Comparison of ENCODE assay signal across 22 cellular contexts in genomic region chr5:101346447-101346846, GRCh38.
"Had no signal": no experiment of that assay in that cellular context is flagged by ENCODE, and none has a peak within 500 bp of the region (broad histone marks: within the 10 kb centered on the region; RNA-seq: fewer than 3 reads in every experiment).

No MANE protein-coding gene starts in this region.

- H3K36me3 Mint-ChIP-seq: brain had no signal

- H3K4me1 Mint-ChIP-seq: activated CD4-positive, alpha-beta memory T cell treated with anti-CD3 and anti-CD28 coated beads, Interleukin-2, amount 10 ng/mL, durations not matched to agents 7 days and 5 days; activated CD4-positive, alpha-beta T cell treated with anti-CD3 and anti-CD28 coated beads for 36 hours; activated T-helper 17 cell treated with anti-CD3 and anti-CD28 coated beads, Interleukin-2, amount 50 U/mL, for 72 hours; brain had no signal

- H3K36me3 ChIP-seq: cardiac muscle cell had no signal

- H3K4me3 ChIP-seq: cardiac muscle cell had no signal

- H3K27ac Mint-ChIP-seq: activated CD4-positive, alpha-beta memory T cell treated with anti-CD3 and anti-CD28 coated beads, Interleukin-2, amount 10 ng/mL, durations not matched to agents 7 days and 5 days; activated CD4-positive, alpha-beta T cell treated with anti-CD3 and anti-CD28 coated beads for 36 hours; activated naive CD4-positive, alpha-beta T cell treated with anti-CD3 and anti-CD28 coated beads for 36 hours; activated naive CD8-positive, alpha-beta T cell; activated T-helper 17 cell treated with anti-CD3 and anti-CD28 coated beads, Interleukin-2, amount 50 U/mL, for 72 hours; brain had no signal

- H3K27me3 Mint-ChIP-seq: activated CD4-positive, alpha-beta memory T cell treated with anti-CD3 and anti-CD28 coated beads, Interleukin-2, amount 10 ng/mL, durations not matched to agents 7 days and 5 days; brain had no signal

- FAIRE-seq: astrocyte had no signal

- ATAC-seq: activated CD4-positive, alpha-beta T cell treated with anti-CD3 and anti-CD28 coated beads for 36 hours; activated T-helper 17 cell treated with anti-CD3 and anti-CD28 coated beads, Interleukin-2, amount 50 U/mL, for 72 hours; Right ventricle myocardium inferior had no signal

- H3K4me3 Mint-ChIP-seq: activated CD4-positive, alpha-beta memory T cell treated with anti-CD3 and anti-CD28 coated beads, Interleukin-2, amount 10 ng/mL, durations not matched to agents 7 days and 5 days; activated CD4-positive, alpha-beta T cell treated with anti-CD3 and anti-CD28 coated beads for 36 hours; activated naive CD4-positive, alpha-beta T cell treated with anti-CD3 and anti-CD28 coated beads for 36 hours; activated naive CD8-positive, alpha-beta T cell; activated T-helper 17 cell treated with anti-CD3 and anti-CD28 coated beads, Interleukin-2, amount 50 U/mL, for 72 hours; brain had no signal

- DNase-seq: activated CD4-positive, alpha-beta memory T cell treated with anti-CD3 and anti-CD28 coated beads, Interleukin-2, amount 10 ng/mL, durations not matched to agents 7 days and 5 days; activated CD4-positive, alpha-beta T cell treated with anti-CD3 and anti-CD28 coated beads for 36 hours; activated CD4-positive, alpha-beta T cell treated with anti-CD3 and anti-CD28 coated beads, Interleukin-2, amount 50 U/mL, for 1 hour; activated gamma-delta T cell; activated naive CD4-positive, alpha-beta T cell treated with anti-CD3 and anti-CD28 coated beads for 36 hours; activated T-cell treated with anti-CD3 and anti-CD28 coated beads for 4 hours; activated T-cell treated with anti-CD3 and anti-CD28 coated beads, Interleukin-2, amount 50 U/mL, for 48 hours; amygdala; NCI-H1048; NCI-H146; NCI-H187 treated with DMSO at 0.1 percent for 48 hours; NCI-H2081 treated with DMSO at 0.1 percent for 48 hours; NCI-H446; NCI-H524; SK-N-SH; T-helper 1 cell had no signal

- H3K27me3 ChIP-seq: cardiac muscle cell had no signal
